31 cellular contexts compared by ENCODE assay signal in the genomic region with DNA sequence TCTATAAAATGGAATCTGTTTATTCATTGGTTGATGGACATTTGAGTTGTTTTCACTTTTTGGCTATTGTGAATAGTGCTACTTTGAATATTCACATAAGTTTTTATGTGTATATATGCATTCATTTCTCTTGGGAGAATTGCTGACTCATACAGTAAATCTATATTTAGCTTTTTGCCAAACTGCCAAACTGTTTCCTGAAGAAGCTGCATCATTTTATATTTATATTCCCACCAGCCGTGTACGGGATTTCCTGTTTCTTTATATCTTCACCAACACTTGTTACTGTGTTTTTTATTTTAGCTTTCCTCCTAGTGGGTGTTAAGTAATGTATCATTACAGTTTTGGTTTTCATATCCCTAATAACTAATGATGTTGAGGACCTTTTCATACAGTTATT. TPM values are rescaled to one million over a fixed set of nuclear protein-coding genes. Genes with fewer than 3 reads are reported as not detected.
DNase-seq lines count a peak whose midpoint lies in the region; FAIRE-seq and TF ChIP-seq lines count a peak whose summit lies in the region.
"Had no signal": no experiment of that assay in that cellular context is flagged by ENCODE, and none has a peak within 500 bp of the region (broad histone marks: within the 10 kb centered on the region; RNA-seq: fewer than 3 reads in every experiment).

No MANE protein-coding gene starts in this region.

- POLR2A ChIA-PET in MCF 10A (lab: Yijun Ruan, JAX) (interaction anchor here (0.7 to 1.0 kb wide), 3 partner anchors 12 to 298 kb away, joined by 3 to 6 read pairs (median 4); a partner anchor contains a TSS), endothelial cell of umbilical vein (lab: Charles Lee) (no interaction called here)

- H3K79me2 ChIP-seq in mammary epithelial cell (ENCODE audit: insufficient read depth, low read length) (no peaks in the 10 kb centered on the region), endothelial cell of umbilical vein (ENCODE audit: control insufficient read depth, insufficient read depth, low read length) (no peaks in the 10 kb centered on the region)

- H3K79me1 ChIP-seq in mesenchymal stem cell (replicated peaks; ENCODE audit: low read length, poor library complexity, severe bottlenecking) = no peaks in the 10 kb centered on the region

- H3K14ac ChIP-seq in mesenchymal stem cell (ENCODE audit: low read length in 2 of 2) = no peak overlapping the region

- no peak overlapping the region for H3K4me3 Mint-ChIP-seq in MCF 10A (ENCODE audit: unreplicated experiment)
- H3K4me3 Mint-ChIP-seq: activated CD8-positive, alpha-beta T cell treated with anti-CD3 and anti-CD28 coated beads, Interleukin-2, amount 10 ng/mL, durations not matched to agents 7 days and 5 days; CD8-positive, alpha-beta memory T cell; effector memory CD8-positive, alpha-beta T cell; naive thymus-derived CD8-positive, alpha-beta T cell; type B pancreatic cell had no signal

- no peak overlapping the region for H4K8ac ChIP-seq in mesenchymal stem cell (ENCODE audit: low read length)

- peaks cover 2% of the 10 kb centered on the region for H3K9me1 ChIP-seq in endothelial cell of umbilical vein (replicated peaks; ENCODE audit: control insufficient read depth, extremely low read depth, insufficient read depth, low read length)

- dilution Hi-C loops in mammary epithelial cell (cut with HindIII; ENCODE audit: low sequenced_read_pairs) = no loop called here
- dilution Hi-C loops in endothelial cell of umbilical vein (cut with MboI; ENCODE audit: extremely low pct_ligation_motif_present, low sequenced_read_pairs) = no loop called here

- H4K20me1 ChIP-seq in mammary epithelial cell (ENCODE audit: insufficient read depth, low read length) (no peaks in the 10 kb centered on the region), endothelial cell of umbilical vein (replicated peaks; ENCODE audit: control insufficient read depth, extremely low read depth, insufficient read depth, low read length) (no peaks in the 10 kb centered on the region)

- H2BK12ac ChIP-seq in mesenchymal stem cell (ENCODE audit: low read length in 2 of 2) = no peak overlapping the region

- no peak overlapping the region for H2AK5ac ChIP-seq in mesenchymal stem cell (ENCODE audit: low read length, severe bottlenecking)

- H3K18ac ChIP-seq in mesenchymal stem cell (ENCODE audit: low read depth in 1 of 2, low read length in 2 of 2) = no peak overlapping the region

- no peak for FAIRE-seq in endothelial cell of umbilical vein (lab: Jason Lieb, UNC)
- FAIRE-seq: colon, GM18507, small intestine had no signal

- H2BK120ac ChIP-seq in mesenchymal stem cell (ENCODE audit: low read depth, low read length) = no peak overlapping the region

- H4K91ac ChIP-seq in mesenchymal stem cell (ENCODE audit: low read length) = no peak overlapping the region

- CTCF ChIA-PET in MCF 10A (lab: Yijun Ruan, JAX) = interaction anchor here (0.7 kb wide), 1 partner anchor 639 kb away, joined by 3 read pairs; no protein-coding TSS in a partner anchor
- CTCF ChIA-PET in mammary epithelial cell (lab: Charles Lee; ENCODE audit: low non-redundant PET) = no interaction called here
- CTCF ChIA-PET in endothelial cell of umbilical vein (lab: Charles Lee) = no interaction called here

- peak; percentile 29 for DNase-seq in MCF 10A (ENCODE audit: unreplicated experiment)
- no peak for DNase-seq in mammary epithelial cell
- peak; percentile 25 for DNase-seq in RKO (ENCODE audit: low spot score)
- DNase-seq in endothelial cell of umbilical vein (ENCODE audit: low read depth, low spot score) = peak; percentile 12
- DNase-seq in mesenchymal stem cell = peak; percentile 28
- DNase-seq in activated CD4-positive, alpha-beta T cell treated with anti-CD3 and anti-CD28 coated beads, Interleukin-2, amount 50 U/mL, for 1 hour = no peak
- no peak for DNase-seq in epidermal melanocyte (ENCODE audit: insufficient read length, low spot score)
- DNase-seq in NCI-H524 (lab: John Stamatoyannopoulos, UW) = no peak
- DNase-seq: 8988T; activated CD4-positive, alpha-beta T cell treated with anti-CD3 and anti-CD28 coated beads for 1 hour; activated CD8-positive, alpha-beta T cell treated with anti-CD3 and anti-CD28 coated beads, Interleukin-2, amount 10 ng/mL, durations not matched to agents 7 days and 5 days; activated effector memory CD4-positive, alpha-beta T cell treated with anti-CD3 and anti-CD28 coated beads, Interleukin-2, amount 50 U/mL, for 16 hours; activated T-cell treated with anti-CD3 and anti-CD28 coated beads for 4 hours; brain microvascular endothelial cell; CD8-positive, alpha-beta memory T cell; effector memory CD8-positive, alpha-beta T cell; heart right ventricle; left colon; naive thymus-derived CD8-positive, alpha-beta T cell; NCI-H1436 treated with DMSO at 0.1 percent for 48 hours; NCI-H510A; Peyer's patch; small intestine; stimulated activated CD4-positive, alpha-beta T cell treated with anti-CD3 and anti-CD28 coated beads, Interleukin-2, amount 100 ng/mL, for 24 hours; T-helper 1 cell had no signal

- H2BK15ac ChIP-seq in mesenchymal stem cell (ENCODE audit: low read depth, poor library complexity, severe bottlenecking) = no peak overlapping the region

- H3K27me3 Mint-ChIP-seq in MCF 10A (ENCODE audit: insufficient read depth, unreplicated experiment) = no peaks in the 10 kb centered on the region

- H3K23ac ChIP-seq in mesenchymal stem cell (ENCODE audit: low read length in 2 of 2) = no peak overlapping the region

- H3K36me3 Mint-ChIP-seq in MCF 10A (ENCODE audit: insufficient read depth, unreplicated experiment) = no peaks in the 10 kb centered on the region
- H3K36me3 Mint-ChIP-seq: CD8-positive, alpha-beta memory T cell; naive thymus-derived CD8-positive, alpha-beta T cell; type B pancreatic cell had no signal

- H3K9ac ChIP-seq in mammary epithelial cell (ENCODE audit: insufficient read depth, low read length) (no peak overlapping the region), endothelial cell of umbilical vein (replicated peaks; ENCODE audit: extremely low read depth, insufficient read depth, low read length) (no peak overlapping the region), mesenchymal stem cell (ENCODE audit: low read length) (no peak overlapping the region)

- intact Hi-C loops in MCF 10A (cut with micrococcal nuclease) (no loop called here), mammary epithelial cell (cut with micrococcal nuclease) (no loop called here), endothelial cell of umbilical vein (cut with micrococcal nuclease) (loop anchor here (10.0 kb wide), 1 partner anchor 299 kb away; a partner anchor contains a TSS)

- WGBS in mammary epithelial cell (ENCODE audit: low coverage, missing lambda C conversion rate) = 93% methylated on average over 2 of the region's 2 CpGs
- WGBS in mesenchymal stem cell = no CpG with 5 or more reads among the region's 2 CpGs

- no peaks in the 10 kb centered on the region for H3K9me3 Mint-ChIP-seq in MCF 10A (ENCODE audit: unreplicated experiment)
- H3K9me3 Mint-ChIP-seq: CD8-positive, alpha-beta memory T cell; effector memory CD8-positive, alpha-beta T cell; naive thymus-derived CD8-positive, alpha-beta T cell; type B pancreatic cell had no signal

- no peak overlapping the region for H2BK5ac ChIP-seq in mesenchymal stem cell (ENCODE audit: low read depth, low read length, poor library complexity, severe bottlenecking)

- in situ Hi-C loops in mammary epithelial cell (cut with MboI; ENCODE audit: low sequenced_read_pairs in 2 of 2) = no loop called here

- H3K4me1 ChIP-seq in mammary epithelial cell (ENCODE audit: insufficient read depth, low read length) (no peaks in the 10 kb centered on the region), endothelial cell of umbilical vein (ENCODE audit: control insufficient read depth, extremely low read depth, insufficient read depth, low read length) (no peaks in the 10 kb centered on the region), mesenchymal stem cell (ENCODE audit: control insufficient read depth, insufficient read depth, low read depth, low read length) (no peaks in the 10 kb centered on the region)
- H3K4me1 ChIP-seq: esophagus muscularis mucosa, heart right ventricle, Peyer's patch, SJSA1 had no signal

- no peaks in the 10 kb centered on the region for H3K4me1 Mint-ChIP-seq in MCF 10A (ENCODE audit: insufficient read depth, unreplicated experiment)
- H3K4me1 Mint-ChIP-seq: CD8-positive, alpha-beta memory T cell; naive thymus-derived CD8-positive, alpha-beta T cell had no signal

- H3K27ac ChIP-seq in mammary epithelial cell (ENCODE audit: insufficient read depth, low read depth, low read length) (no peak overlapping the region), endothelial cell of umbilical vein (ENCODE audit: insufficient read depth, low read depth, low read length) (no peak overlapping the region), mesenchymal stem cell (ENCODE audit: low read length, poor library complexity, severe bottlenecking) (no peak overlapping the region)
- H3K27ac ChIP-seq: brain microvascular endothelial cell, esophagus muscularis mucosa, Peyer's patch, SJSA1 had no signal

- H3K27ac Mint-ChIP-seq in MCF 10A (ENCODE audit: low read depth, unreplicated experiment) = no peak overlapping the region
- H3K27ac Mint-ChIP-seq: activated CD8-positive, alpha-beta T cell treated with anti-CD3 and anti-CD28 coated beads, Interleukin-2, amount 10 ng/mL, durations not matched to agents 7 days and 5 days; CD8-positive, alpha-beta memory T cell; effector memory CD8-positive, alpha-beta T cell; naive thymus-derived CD8-positive, alpha-beta T cell; type B pancreatic cell had no signal

- H3K36me3 ChIP-seq in mammary epithelial cell (ENCODE audit: insufficient read depth, low read length) (no peaks in the 10 kb centered on the region), endothelial cell of umbilical vein (ENCODE audit: control insufficient read depth in 2 of 2, extremely low read depth in 1 of 2, insufficient read depth in 2 of 2, low read length in 2 of 2) (no peaks in the 10 kb centered on the region), mesenchymal stem cell (ENCODE audit: control insufficient read depth in 1 of 2, insufficient read depth in 2 of 2, low read depth in 1 of 2, low read length in 2 of 2) (no peaks in the 10 kb centered on the region)
- H3K36me3 ChIP-seq: brain microvascular endothelial cell, esophagus muscularis mucosa, HAP-1, heart right ventricle, Peyer's patch, SJSA1 had no signal

- H2AFZ ChIP-seq in mammary epithelial cell (ENCODE audit: low read depth, low read length) (no peak overlapping the region), endothelial cell of umbilical vein (ENCODE audit: low read depth, low read length) (no peak overlapping the region), mesenchymal stem cell (ENCODE audit: low read depth, low read length) (no peak overlapping the region)

- H3K4me2 ChIP-seq in mammary epithelial cell (ENCODE audit: insufficient read depth, low read depth, low read length) (no peak overlapping the region), endothelial cell of umbilical vein (ENCODE audit: insufficient read depth, low read length) (no peak overlapping the region), mesenchymal stem cell (ENCODE audit: low read length, poor library complexity, severe bottlenecking) (no peak overlapping the region)

- no TSS peak for BruUV-seq in MCF 10A (replicated peaks; lab: Mats Ljungman, UMichigan)
- no TSS peak for BruUV-seq in mammary epithelial cell (replicated peaks; lab: Mats Ljungman, UMichigan)
- no TSS peak for BruUV-seq in endothelial cell of umbilical vein (replicated peaks; lab: Mats Ljungman, UMichigan)

- TF ChIP-seq POLR2A in endothelial cell of umbilical vein (IDR thresholded peaks at IDR 0.05; ENCODE audit: low read depth, low read length) = no peak

- TF ChIP-seq CTCF in MCF 10A (IDR thresholded peaks at IDR 0.05; ENCODE audit: unreplicated experiment) (no peak), mammary epithelial cell (conservative IDR thresholded peaks at IDR 0.05 in 1 of 2, IDR thresholded peaks at IDR 0.05 in 1 of 2; ENCODE audit: extremely low read depth in 1 of 2, insufficient read depth in 1 of 2, low read depth in 1 of 2, low read length in 2 of 2) (no peak), endothelial cell of umbilical vein (IDR thresholded peaks at IDR 0.05; ENCODE audit: extremely low read depth in 1 of 2, insufficient read depth in 1 of 2, low read depth in 1 of 2, low read length in 2 of 2) (no peak)

- no peak overlapping the region for H3K4ac ChIP-seq in mesenchymal stem cell (ENCODE audit: low read depth in 1 of 2, low read length in 2 of 2)

- H3K4me3 ChIP-seq in mammary epithelial cell (replicated peaks in 1 of 3; ENCODE audit: insufficient read depth in 1 of 3, low read depth in 2 of 3, low read length in 3 of 3) (no peak overlapping the region), endothelial cell of umbilical vein (replicated peaks in 1 of 3; ENCODE audit: insufficient read depth in 1 of 3, low read depth in 1 of 3, low read length in 3 of 3) (no peak overlapping the region), mesenchymal stem cell (ENCODE audit: insufficient read depth in 1 of 2, low read depth in 1 of 2, low read length in 2 of 2) (no peak overlapping the region)
- H3K4me3 ChIP-seq: esophagus muscularis mucosa, HAP-1, heart right ventricle, Peyer's patch, SJSA1 had no signal

- no peaks in the 10 kb centered on the region for H3K9me3 ChIP-seq in mammary epithelial cell (replicated peaks; ENCODE audit: insufficient read depth, low read length)
- H3K9me3 ChIP-seq in endothelial cell of umbilical vein (replicated peaks; ENCODE audit: control insufficient read depth, insufficient read depth, low read length) = no peaks in the 10 kb centered on the region
- H3K9me3 ChIP-seq in mesenchymal stem cell (ENCODE audit: control insufficient read depth, low read length) = no peaks in the 10 kb centered on the region
- H3K9me3 ChIP-seq: esophagus muscularis mucosa, HAP-1, heart right ventricle, Peyer's patch, SJSA1 had no signal

- H3K27me3 ChIP-seq in mammary epithelial cell (ENCODE audit: insufficient read depth, low read length) (no peaks in the 10 kb centered on the region), endothelial cell of umbilical vein (ENCODE audit: control insufficient read depth in 2 of 2, insufficient read depth in 2 of 2, low read length in 2 of 2) (peaks cover 3 to 4% of the 10 kb centered on the region in 2 experiments), mesenchymal stem cell (ENCODE audit: control insufficient read depth in 1 of 2, insufficient read depth in 1 of 2, low read length in 2 of 2) (peaks cover 0 to 10% of the 10 kb centered on the region in 2 experiments)
- H3K27me3 ChIP-seq: brain microvascular endothelial cell, esophagus muscularis mucosa, heart right ventricle, Peyer's patch, SJSA1 had no signal

RNA-seq across cellular contexts. Expression of a gene that starts 12.5 kb away (rescaled TPM):
- total RNA-seq in MCF 10A (2022) = 20.4 and 26.6 TPM in 2 replicates
- total RNA-seq in mammary epithelial cell = 10 to 100 TPM; 19.5 to 21.7 TPM
- polyA plus RNA-seq in mammary epithelial cell = 14.4 TPM
- polyA minus RNA-seq in mammary epithelial cell = 7.4 TPM
- total RNA-seq in endothelial cell of umbilical vein = 18.2 and 19.6 TPM in 2 replicates
- polyA plus RNA-seq in endothelial cell of umbilical vein = 7.6 and 9.2 TPM in 2 replicates
- 11.0 and 11.9 TPM in 2 replicates for polyA plus RNA-seq in endothelial cell of umbilical vein (2011; cell fraction: cytosol; rRNA removed)
- 7.9 and 10.6 TPM in 2 replicates for polyA plus RNA-seq in endothelial cell of umbilical vein (2011; cell fraction: nucleus; rRNA removed)
- 14.3 and 21.7 TPM in 2 replicates for polyA plus RNA-seq in endothelial cell of umbilical vein (2012)
- polyA minus RNA-seq in endothelial cell of umbilical vein = 12.4 and 13.6 TPM in 2 replicates
- polyA minus RNA-seq in endothelial cell of umbilical vein (2011; cell fraction: cytosol; rRNA and poly(A)+ RNA removed) = 26.4 TPM
- polyA minus RNA-seq in endothelial cell of umbilical vein (2011; cell fraction: nucleus; rRNA and poly(A)+ RNA removed) = 15.4 and 19.4 TPM in 2 replicates
- 30.2 TPM for polyA plus RNA-seq in mesenchymal stem cell (2013, experiment 1 of 2)
- polyA plus RNA-seq in mesenchymal stem cell (2013, experiment 2 of 2) = 32.9 TPM

Comparison
In these comparisons a context has a peak if more than half of its experiments do, and no peak if none do; other contexts are left out.
1. DNase-seq: peak in MCF 10A (single experiment), RKO (single experiment), endothelial cell of umbilical vein (single experiment) and mesenchymal stem cell (single experiment); none in mammary epithelial cell (single experiment), activated CD4-positive, alpha-beta T cell treated with anti-CD3 and anti-CD28 coated beads, Interleukin-2, amount 50 U/mL, for 1 hour (single experiment), epidermal melanocyte (single experiment) and NCI-H524 (0 of 2).